In genomic region chr17:39676198-39676819, GRCh38 we compare ENCODE assay signal across 9 cellular contexts. TPM values are rescaled to one million over a fixed set of nuclear protein-coding genes. Genes with fewer than 3 reads are reported as not detected.
DNase-seq lines count a peak whose midpoint lies in the region; ATAC-seq and TF ChIP-seq lines count a peak whose summit lies in the region.
"Had no signal": no experiment of that assay in that cellular context is flagged by ENCODE, and none has a peak within 500 bp of the region (broad histone marks: within the 10 kb centered on the region; RNA-seq: fewer than 3 reads in every experiment).

No MANE protein-coding gene starts in this region.

- TF ChIP-seq POLR2A in suprapubic skin (IDR thresholded peaks at IDR 0.05), result no peak

- no peak overlapping the region for H4K8ac ChIP-seq in trophoblast cell (ENCODE audit: low read depth, low read length)

- 39% methylated on average over 7 of the region's 7 CpGs for WGBS in right cardiac atrium
- 63% methylated on average over 7 of the region's 7 CpGs for WGBS in suprapubic skin
- no CpG with 5 or more reads among the region's 7 CpGs for WGBS in trophoblast cell (ENCODE audit: extremely low coverage, insufficient coverage, insufficient read length)

- H2AK5ac ChIP-seq in trophoblast cell (ENCODE audit: low read length), result no peak overlapping the region

- no peak overlapping the region for H2BK120ac ChIP-seq in trophoblast cell (ENCODE audit: insufficient read depth, low read length, poor library complexity)

- peaks cover 5% of the 10 kb centered on the region for H3K79me1 ChIP-seq in trophoblast cell (ENCODE audit: low read length)

- H4K12ac ChIP-seq in trophoblast cell (ENCODE audit: low read depth, low read length), result no peak overlapping the region

- no peaks in the 10 kb centered on the region for H3K79me2 ChIP-seq in trophoblast cell (ENCODE audit: control insufficient read depth, insufficient read depth, low read length, poor library complexity)

- H4K91ac ChIP-seq in trophoblast cell (ENCODE audit: low read depth, low read length), result no peak overlapping the region

- no peak overlapping the region for H2BK5ac ChIP-seq in trophoblast cell (ENCODE audit: low read depth, low read length, poor library complexity)

- no peak overlapping the region for H3K23ac ChIP-seq in trophoblast cell (ENCODE audit: low read length)

- no peak for TF ChIP-seq CTCF in suprapubic skin (IDR thresholded peaks at IDR 0.05)

- TF ChIP-seq EP300 in suprapubic skin (IDR thresholded peaks at IDR 0.05), result no peak

- DNase-seq in Daoy (ENCODE audit: low read depth) (peak; percentile 41), M059J (ENCODE audit: low read depth) (peak; percentile 42), right cardiac atrium (peak; percentile 76 to 93 (median 92)), suprapubic skin (ENCODE audit: low spot score in 2 of 2) (peak in 1 of 2 donors; percentile 68), trophoblast cell (no peak), SJCRH30 (no peak)
- DNase-seq in activated CD4-positive, alpha-beta T cell treated with anti-CD3 and anti-CD28 coated beads, Interleukin-2, amount 50 U/mL, for 48 hours, result peak; percentile 33 to 37
- DNase-seq in effector CD8-positive, alpha-beta T cell (lab: John Stamatoyannopoulos, UW), result no peak

- H3K36me3 ChIP-seq in suprapubic skin (peaks cover 7% of the 10 kb centered on the region), trophoblast cell (ENCODE audit: control insufficient read depth in 1 of 2, insufficient read depth in 2 of 2, low read length in 2 of 2) (no peaks in the 10 kb centered on the region), SJCRH30 (no peaks in the 10 kb centered on the region)

- peak overlapping the region; percentile 91 for H3K27ac ChIP-seq in right cardiac atrium (ENCODE audit: low read length)
- H3K27ac ChIP-seq in suprapubic skin, result peak overlapping the region; percentile 73
- no peak overlapping the region for H3K27ac ChIP-seq in trophoblast cell (ENCODE audit: low read depth, low read length)
- no peak overlapping the region for H3K27ac ChIP-seq in SJCRH30

- H3K9ac ChIP-seq in trophoblast cell (ENCODE audit: low read length), result no peak overlapping the region

- no peak overlapping the region for H3K14ac ChIP-seq in trophoblast cell (ENCODE audit: low read length)

- no peak overlapping the region for H2AFZ ChIP-seq in trophoblast cell (ENCODE audit: insufficient read depth, low read length, poor library complexity)

- H3K4me1 ChIP-seq in right cardiac atrium (ENCODE audit: control insufficient read depth, insufficient read depth, low read length), result peaks cover 22% of the 10 kb centered on the region
- H3K4me1 ChIP-seq in suprapubic skin, result peaks cover 35% of the 10 kb centered on the region
- peaks cover 13 to 15% of the 10 kb centered on the region in 2 experiments for H3K4me1 ChIP-seq in trophoblast cell (ENCODE audit: control insufficient read depth in 1 of 2, insufficient read depth in 2 of 2, low read length in 2 of 2)
- peaks cover 34% of the 10 kb centered on the region for H3K4me1 ChIP-seq in SJCRH30

- H3K4me2 ChIP-seq in trophoblast cell (ENCODE audit: low read length), result no peak overlapping the region

- no peak overlapping the region for H2BK12ac ChIP-seq in trophoblast cell (ENCODE audit: low read length)

- H3K4me3 ChIP-seq in right cardiac atrium (ENCODE audit: low read length) (no peak overlapping the region), suprapubic skin (no peak overlapping the region), trophoblast cell (ENCODE audit: low read depth, low read length) (no peak overlapping the region), SJCRH30 (no peak overlapping the region)

- H3K27me3 ChIP-seq in right cardiac atrium (ENCODE audit: control insufficient read depth, insufficient read depth) (no peaks in the 10 kb centered on the region), suprapubic skin (no peaks in the 10 kb centered on the region), trophoblast cell (ENCODE audit: insufficient read depth, low read length) (no peaks in the 10 kb centered on the region), SJCRH30 (no peaks in the 10 kb centered on the region)

- H3K18ac ChIP-seq in trophoblast cell (ENCODE audit: low read length), result no peak overlapping the region

- ATAC-seq in right cardiac atrium, result peak; percentile 34 to 44

- no peaks in the 10 kb centered on the region for H3K9me3 ChIP-seq in right cardiac atrium (ENCODE audit: control insufficient read depth, low read length)
- H3K9me3 ChIP-seq in suprapubic skin, result no peaks in the 10 kb centered on the region
- H3K9me3 ChIP-seq in trophoblast cell (ENCODE audit: insufficient read depth, low read depth, low read length), result peaks cover 2% of the 10 kb centered on the region
- no peaks in the 10 kb centered on the region for H3K9me3 ChIP-seq in SJCRH30 (replicated peaks)

- intact Hi-C loops in right cardiac atrium (cut with DNase I), result loop anchor here in 1 of 4 donors (10.0 kb wide), 1 partner anchor 52 kb away; the partner anchor contains the start of gene PPP1R1B

- H3K4ac ChIP-seq in trophoblast cell (ENCODE audit: low read depth, low read length), result no peak overlapping the region

RNA-seq across cellular contexts. Expression of gene PNMT, which starts 8.1 kb away (rescaled TPM):
- 0.18 TPM in 1 of 2 replicates, not detected in the other for total RNA-seq in Daoy (2014; rRNA removed; shearing (Covaris generic))
- not detected in 2 replicates for total RNA-seq in M059J (2014; rRNA removed; shearing (Covaris generic))
- total RNA-seq in right cardiac atrium (10 to 100 TPM; 18.1 to 39.6 (median 21.3) TPM), suprapubic skin (1 to 10 TPM in 2 of 4 donors, under 1 TPM in 2; 0.53 to 1.6 (median 1.1) TPM)
- 32.7 TPM for polyA plus RNA-seq in right cardiac atrium
- polyA plus RNA-seq in trophoblast cell (2013), result 0.05 and 0.07 TPM in 2 replicates
- 0.71 TPM in 1 of 2 replicates, not detected in the other for total RNA-seq in SJCRH30 (2014; rRNA removed; shearing (Covaris generic))
- total RNA-seq: endothelial cell of umbilical vein had no signal

RNA-seq across cellular contexts. Expression of gene TCAP, which starts 11.2 kb away (rescaled TPM):
- total RNA-seq in Daoy (2014; rRNA removed; shearing (Covaris generic)), result not detected in 2 replicates
- 0.05 TPM in 1 of 2 replicates, not detected in the other for total RNA-seq in M059J (2014; rRNA removed; shearing (Covaris generic))
- 1,000 to 10,000 TPM; 2,357 to 4,356 (median 2,957) TPM for total RNA-seq in right cardiac atrium
- polyA plus RNA-seq in right cardiac atrium, result 4,928 TPM
- 1 to 10 TPM in 2 of 4 donors, under 1 TPM in 1, not detected in 1; 0.57 to 2.4 (median 1.1) TPM for total RNA-seq in suprapubic skin
- polyA plus RNA-seq in trophoblast cell (2013), result 0.15 and 0.19 TPM in 2 replicates
- total RNA-seq in SJCRH30 (2014; rRNA removed; shearing (Covaris generic)), result 0.53 and 0.73 TPM in 2 replicates

RNA-seq across cellular contexts. Expression of gene PGAP3, which starts 11.5 kb away (rescaled TPM):
- total RNA-seq in Daoy (2014; rRNA removed; shearing (Covaris generic)), result 5.1 and 10.0 TPM in 2 replicates
- 9.2 and 13.0 TPM in 2 replicates for total RNA-seq in M059J (2014; rRNA removed; shearing (Covaris generic))
- total RNA-seq in right cardiac atrium (10 to 100 TPM; 12.9 to 24.0 (median 15.2) TPM), suprapubic skin (10 to 100 TPM; 25.7 to 41.5 (median 32.7) TPM)
- 13.6 TPM for polyA plus RNA-seq in right cardiac atrium
- polyA plus RNA-seq in trophoblast cell (2013), result 3.7 and 4.3 TPM in 2 replicates
- total RNA-seq in SJCRH30 (2014; rRNA removed; shearing (Covaris generic)), result 1.9 and 3.1 TPM in 2 replicates

RNA-seq across cellular contexts. Expression of gene ERBB2, which starts 23.6 kb away (rescaled TPM):
- total RNA-seq in Daoy (2014; rRNA removed; shearing (Covaris generic)), result 6.8 and 13.2 TPM in 2 replicates
- 1.2 and 1.8 TPM in 2 replicates for total RNA-seq in M059J (2014; rRNA removed; shearing (Covaris generic))
- 100 to 1,000 TPM in 3 of 4 donors, 10 to 100 TPM in 1; 99.2 to 178 (median 114) TPM for total RNA-seq in right cardiac atrium
- 56.4 TPM for polyA plus RNA-seq in right cardiac atrium
- 100 to 1,000 TPM; 144 to 192 (median 173) TPM for total RNA-seq in suprapubic skin
- polyA plus RNA-seq in trophoblast cell (2013), result 30.7 and 30.9 TPM in 2 replicates
- total RNA-seq in SJCRH30 (2014; rRNA removed; shearing (Covaris generic)), result 8.7 and 9.1 TPM in 2 replicates

RNA-seq across cellular contexts. Expression of gene STARD3, which starts 39.4 kb away (rescaled TPM):
- 10.5 and 27.0 TPM in 2 replicates for total RNA-seq in Daoy (2014; rRNA removed; shearing (Covaris generic))
- 20.8 and 33.1 TPM in 2 replicates for total RNA-seq in M059J (2014; rRNA removed; shearing (Covaris generic))
- total RNA-seq in right cardiac atrium (10 to 100 TPM; 19.2 to 26.2 (median 22.9) TPM), suprapubic skin (100 to 1,000 TPM in 2 of 4 donors, 10 to 100 TPM in 2; 51.7 to 156 (median 83.9) TPM)
- 22.7 TPM for polyA plus RNA-seq in right cardiac atrium
- polyA plus RNA-seq in trophoblast cell (2013), result 51.9 and 53.4 TPM in 2 replicates
- 21.8 and 22.7 TPM in 2 replicates for total RNA-seq in SJCRH30 (2014; rRNA removed; shearing (Covaris generic))

Comparison
In these comparisons a context has a peak if more than half of its experiments do, and no peak if none do; other contexts are left out.
1. DNase-seq: peak in Daoy (single experiment), M059J (single experiment), activated CD4-positive, alpha-beta T cell treated with anti-CD3 and anti-CD28 coated beads, Interleukin-2, amount 50 U/mL, for 48 hours (2 of 2) and right cardiac atrium (3 of 3); none in trophoblast cell (0 of 2), effector CD8-positive, alpha-beta T cell (single experiment) and SJCRH30 (0 of 2).
2. H3K27ac ChIP-seq: peak in right cardiac atrium (single experiment) and suprapubic skin (single experiment); none in trophoblast cell (single experiment) and SJCRH30 (single experiment).
3. RNA of gene PNMT, which starts 8.1 kb away (total RNA-seq): 18.1 to 39.6 TPM in right cardiac atrium; 0.53 to 1.6 TPM in suprapubic skin, 0.71 TPM in SJCRH30, 0.18 TPM in Daoy and not detected in M059J; every median in the first group is over 4 times any median in the second.
4. RNA of gene TCAP, which starts 11.2 kb away (total RNA-seq): 2,357 to 4,356 TPM in right cardiac atrium; 0.57 to 2.4 TPM in suprapubic skin, 0.53 to 0.73 TPM in SJCRH30, 0.05 TPM in M059J and not detected in Daoy; every median in the first group is over 100 times any median in the second.